ENCODE assay signal across 9 cellular contexts in the genomic region with DNA sequence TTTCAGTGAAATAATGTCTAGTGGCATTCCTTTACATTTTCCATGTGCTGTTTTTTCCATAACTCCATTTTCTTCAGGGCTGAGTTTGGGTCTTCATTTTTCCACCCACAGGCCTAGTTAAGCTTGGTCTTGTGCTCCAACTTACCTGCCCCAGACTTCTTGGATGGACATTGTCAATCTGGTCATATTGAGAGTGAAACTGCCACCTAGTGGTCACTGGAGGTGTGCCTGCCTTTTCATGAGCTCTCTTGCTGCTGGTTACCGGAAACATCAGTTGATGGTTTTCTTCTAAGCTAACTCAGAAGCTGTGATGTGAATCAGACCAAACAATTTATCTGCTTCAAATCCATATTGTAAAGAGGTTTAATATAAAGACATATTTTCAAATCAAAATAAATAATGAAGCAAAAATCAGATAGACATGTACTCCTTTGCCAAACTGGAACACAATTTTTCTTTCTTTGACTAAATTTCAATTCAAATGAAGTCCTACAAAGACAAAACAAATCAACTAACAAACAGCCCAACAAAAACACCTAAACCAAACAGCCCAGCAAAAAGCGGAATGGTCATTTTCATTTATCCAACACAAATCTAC.
DNase-seq lines count a peak whose midpoint lies in the region; ATAC-seq and TF ChIP-seq lines count a peak whose summit lies in the region.
"Had no signal": no experiment of that assay in that cellular context is flagged by ENCODE, and none has a peak within 500 bp of the region (broad histone marks: within the 10 kb centered on the region; RNA-seq: fewer than 3 reads in every experiment).

No MANE protein-coding gene starts in this region.

- peak; percentile 35 for DNase-seq in 8988T
- DNase-seq in GM12865 (ENCODE audit: low read depth): peak; percentile 87
- peak; percentile 49 to 70 for DNase-seq in NCI-H524 (lab: John Stamatoyannopoulos, UW)
- DNase-seq in activated CD4-positive, alpha-beta T cell treated with anti-CD3 and anti-CD28 coated beads for 48 hours: peak; percentile 81
- DNase-seq in ecto neural progenitor cell (ENCODE audit: low spot score): peak; percentile 58
- DNase-seq in mesothelial cell of epicardium (ENCODE audit: low spot score in 2 of 2, unreplicated experiment in 2 of 2): no peak
- DNase-seq in stimulated activated naive B cell treated with anti-CD40 and anti-IgM and Interleukin-4, amounts not matched to agents 10 μg/mL and 1 μg/mL and 100 μg/mL, for 72 hours: peak; percentile 47

- H3K9me3 Mint-ChIP-seq in mesothelial cell of epicardium: no peaks in the 10 kb centered on the region
- no peaks in the 10 kb centered on the region for H3K9me3 Mint-ChIP-seq in stimulated activated naive B cell treated with anti-CD40 and anti-IgM and Interleukin-4, amounts not matched to agents 10 μg/mL and 1 μg/mL and 100 μg/mL, for 72 hours
- H3K9me3 Mint-ChIP-seq: stimulated activated naive CD8-positive, alpha-beta T cell treated with anti-CD3 and anti-CD28 coated beads, Interleukin-15, Interleukin-2, amounts not matched to agents 100 ng/mL and 50 ng/mL, for 24 hours had no signal

- no peak overlapping the region for H3K4me3 ChIP-seq in GM12865 (ENCODE audit: low read depth, low read length)

- TF ChIP-seq CTCF in GM12865 (IDR thresholded peaks at IDR 0.05; ENCODE audit: insufficient read depth, low read depth, low read length, missing control alignments): peak; percentile 94
- TF ChIP-seq CTCF in mesothelial cell of epicardium (IDR thresholded peaks at IDR 0.05; ENCODE audit: unreplicated experiment): peak; percentile 83

- H3K27me3 Mint-ChIP-seq in mesothelial cell of epicardium (ENCODE audit: low read depth): no peaks in the 10 kb centered on the region
- H3K27me3 Mint-ChIP-seq in stimulated activated naive B cell treated with anti-CD40 and anti-IgM and Interleukin-4, amounts not matched to agents 10 μg/mL and 1 μg/mL and 100 μg/mL, for 72 hours: no peaks in the 10 kb centered on the region
- H3K27me3 Mint-ChIP-seq: stimulated activated naive CD8-positive, alpha-beta T cell treated with anti-CD3 and anti-CD28 coated beads, Interleukin-15, Interleukin-2, amounts not matched to agents 100 ng/mL and 50 ng/mL, for 24 hours had no signal

- peaks cover 12% of the 10 kb centered on the region for H3K4me1 Mint-ChIP-seq in mesothelial cell of epicardium
- peaks cover 3 to 8% of the 10 kb centered on the region in 2 donors for H3K4me1 Mint-ChIP-seq in stimulated activated naive B cell treated with anti-CD40 and anti-IgM and Interleukin-4, amounts not matched to agents 10 μg/mL and 1 μg/mL and 100 μg/mL, for 72 hours

- peak; percentile 58 for ATAC-seq in HG02943 (IDR thresholded peaks at IDR 0.05; ENCODE audit: low read depth, unreplicated experiment)
- peak; percentile 80 to 84 for ATAC-seq in stimulated activated naive B cell treated with anti-CD40 and anti-IgM and Interleukin-4, amounts not matched to agents 10 μg/mL and 1 μg/mL and 100 μg/mL, for 72 hours (replicated peaks)

- H3K36me3 Mint-ChIP-seq in mesothelial cell of epicardium: no peaks in the 10 kb centered on the region
- no peaks in the 10 kb centered on the region for H3K36me3 Mint-ChIP-seq in stimulated activated naive B cell treated with anti-CD40 and anti-IgM and Interleukin-4, amounts not matched to agents 10 μg/mL and 1 μg/mL and 100 μg/mL, for 72 hours

- no peak overlapping the region for H3K27ac Mint-ChIP-seq in mesothelial cell of epicardium
- no peak overlapping the region for H3K27ac Mint-ChIP-seq in stimulated activated naive B cell treated with anti-CD40 and anti-IgM and Interleukin-4, amounts not matched to agents 10 μg/mL and 1 μg/mL and 100 μg/mL, for 72 hours

- no peak overlapping the region for H3K4me3 Mint-ChIP-seq in mesothelial cell of epicardium
- H3K4me3 Mint-ChIP-seq in stimulated activated naive B cell treated with anti-CD40 and anti-IgM and Interleukin-4, amounts not matched to agents 10 μg/mL and 1 μg/mL and 100 μg/mL, for 72 hours: no peak overlapping the region
- H3K4me3 Mint-ChIP-seq: stimulated activated naive CD8-positive, alpha-beta T cell treated with anti-CD3 and anti-CD28 coated beads, Interleukin-15, Interleukin-2, amounts not matched to agents 100 ng/mL and 50 ng/mL, for 24 hours had no signal

Comparison
In these comparisons a context has a peak if more than half of its experiments do, and no peak if none do; other contexts are left out.
1. DNase-seq: peak in 8988T (single experiment), GM12865 (single experiment), NCI-H524 (2 of 2), activated CD4-positive, alpha-beta T cell treated with anti-CD3 and anti-CD28 coated beads for 48 hours (single experiment), ecto neural progenitor cell (single experiment) and stimulated activated naive B cell treated with anti-CD40 and anti-IgM and Interleukin-4, amounts not matched to agents 10 μg/mL and 1 μg/mL and 100 μg/mL, for 72 hours (single experiment); none in mesothelial cell of epicardium (0 of 2).